In the genomic region with DNA sequence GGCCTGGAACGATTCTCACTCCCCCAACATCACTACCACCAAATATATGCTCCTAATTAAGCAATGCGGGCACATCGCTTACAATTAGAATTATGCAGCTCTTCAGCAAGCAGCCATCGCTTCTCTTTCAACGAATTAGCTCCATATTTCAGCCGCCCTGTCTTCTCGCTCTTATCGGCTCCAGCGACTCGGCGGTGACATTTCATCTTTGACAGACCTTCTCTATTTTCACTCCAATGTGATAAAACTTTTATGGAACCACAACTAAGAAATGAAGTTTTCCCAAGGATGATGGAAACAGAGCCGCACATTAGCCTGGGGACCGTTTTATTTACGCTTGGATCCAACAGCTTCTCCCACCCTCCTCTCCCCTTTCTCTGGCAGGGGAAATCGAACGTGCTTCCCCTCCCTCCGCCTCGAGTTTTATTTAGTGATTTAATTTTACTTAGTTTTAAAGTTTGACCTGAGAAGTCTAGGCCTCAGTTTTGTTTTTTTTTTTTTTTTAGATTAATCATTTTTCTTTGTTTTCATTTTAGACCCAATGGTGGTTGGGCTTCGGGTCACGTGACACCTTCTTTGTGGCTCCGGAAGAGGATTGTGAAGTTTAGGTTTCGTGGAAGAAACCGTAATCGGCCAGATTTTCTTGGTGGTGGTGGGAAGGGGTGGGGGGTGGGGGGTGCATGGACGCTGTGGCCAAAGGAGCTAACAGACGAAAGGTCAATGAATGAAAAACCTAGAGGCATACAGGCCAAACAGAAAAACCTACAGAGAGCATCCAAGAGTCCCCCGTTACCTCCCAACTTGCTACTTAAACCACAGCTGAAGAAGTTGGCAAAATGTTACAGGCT, we compare ENCODE assay signal across 8 cellular contexts. TPM values are rescaled to one million over a fixed set of nuclear protein-coding genes. Genes with fewer than 3 reads are reported as not detected.
DNase-seq lines count a peak whose midpoint lies in the region; ATAC-seq lines count a peak whose summit lies in the region.

No MANE protein-coding gene starts in this region.

- H3K27me3 ChIP-seq in MG63, result no peaks in the 10 kb centered on the region

- peak; percentile 67 for DNase-seq in MG63
- peak; percentile 42 for DNase-seq in activated T-cell treated with anti-CD3 and anti-CD28 coated beads, Interleukin-2, amount 50 U/mL, for 48 hours
- DNase-seq in hepatic stellate cell (ENCODE audit: low spot score), result peak; percentile 73
- peak; percentile 53 for DNase-seq in stimulated activated CD4-positive, alpha-beta T cell treated with anti-CD3 and anti-CD28 coated beads, Interleukin-4, amount 100 ng/mL, for 24 hours
- no peak for DNase-seq in cerebellar cortex (ENCODE audit: low spot score)
- no peak for DNase-seq in NCI-H748 (lab: John Stamatoyannopoulos, UW; ENCODE audit: unreplicated experiment)

- no peaks in the 10 kb centered on the region for H3K9me3 ChIP-seq in MG63

- peaks cover 37% of the 10 kb centered on the region for H3K36me3 ChIP-seq in MG63

- peak overlapping the region; percentile 10 for H3K4me3 ChIP-seq in MG63

- ATAC-seq in GM19452 (IDR thresholded peaks at IDR 0.05; ENCODE audit: unreplicated experiment) (no peak), HG03196 (IDR thresholded peaks at IDR 0.05; ENCODE audit: unreplicated experiment) (no peak)

RNA-seq across cellular contexts. Expression of a gene that starts 3.2 kb away (rescaled TPM):
- 7.2 and 16.0 TPM in 2 replicates for total RNA-seq in MG63 (2014; rRNA removed; shearing (Covaris generic); ENCODE audit: low replicate concordance)

RNA-seq across cellular contexts. Expression of a gene that starts 17.3 kb away (rescaled TPM):
- total RNA-seq in MG63 (2014; rRNA removed; shearing (Covaris generic); ENCODE audit: low replicate concordance), result not detected in 2 replicates

RNA-seq across cellular contexts. Expression of a gene that starts 30.1 kb away (rescaled TPM):
- total RNA-seq in MG63 (2014; rRNA removed; shearing (Covaris generic); ENCODE audit: low replicate concordance), result 0.86 and 4.2 TPM in 2 replicates

RNA-seq across cellular contexts. Expression of a gene that starts 42.0 kb away (rescaled TPM):
- total RNA-seq in MG63 (2014; rRNA removed; shearing (Covaris generic); ENCODE audit: low replicate concordance), result 2.1 and 4.6 TPM in 2 replicates

RNA-seq across cellular contexts. Expression of a gene that starts 45.5 kb away (rescaled TPM):
- total RNA-seq in MG63 (2014; rRNA removed; shearing (Covaris generic); ENCODE audit: low replicate concordance), result not detected in 2 replicates

Comparison
In these comparisons a context has a peak if more than half of its experiments do, and no peak if none do; other contexts are left out.
1. DNase-seq: peak in MG63 (single experiment), activated T-cell treated with anti-CD3 and anti-CD28 coated beads, Interleukin-2, amount 50 U/mL, for 48 hours (2 of 2), hepatic stellate cell (single experiment) and stimulated activated CD4-positive, alpha-beta T cell treated with anti-CD3 and anti-CD28 coated beads, Interleukin-4, amount 100 ng/mL, for 24 hours (single experiment); none in cerebellar cortex (single experiment) and NCI-H748 (single experiment).